In the genomic region with DNA sequence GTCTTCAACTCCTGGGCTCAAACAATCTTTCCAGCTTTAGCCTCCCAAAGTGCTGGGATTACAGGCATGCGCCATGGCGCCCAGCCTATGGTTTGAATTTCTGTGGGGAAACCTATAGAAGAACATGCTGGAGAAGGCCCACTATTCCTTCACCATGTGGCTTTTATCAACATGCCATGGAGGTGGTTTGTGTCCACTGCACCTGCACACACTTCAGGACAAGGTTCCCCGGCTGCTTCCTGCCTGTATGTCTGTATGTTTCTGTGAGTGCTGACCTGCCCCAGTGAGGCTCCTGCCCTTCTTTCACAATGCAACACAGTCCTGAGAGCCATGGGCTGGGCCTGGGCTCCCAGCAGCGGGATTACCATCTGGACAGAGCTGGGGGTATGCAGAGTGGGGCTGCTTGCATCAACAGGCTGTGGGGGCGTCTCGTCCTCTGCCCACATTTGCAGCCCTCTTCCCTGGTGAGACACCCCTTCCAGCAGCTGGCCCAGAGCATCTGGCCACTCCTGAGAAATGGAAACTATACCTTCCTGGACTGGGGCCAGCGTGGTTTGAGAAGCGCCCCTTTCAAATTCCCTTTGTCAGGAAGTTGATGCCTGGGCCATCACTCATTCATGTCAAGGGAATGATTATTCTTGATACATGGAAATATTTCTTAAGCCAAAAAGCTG, we compare ENCODE assay signal across 1 cellular context.
TF ChIP-seq lines count a peak whose summit lies in the region.

No MANE protein-coding gene starts in this region.

TF ChIP-seq in IMR-90, 13 proteins besides CTCF, POLR2A, EP300 and RAD21:
- no peak for TF ChIP-seq CEBPB (IDR thresholded peaks at IDR 0.05; ENCODE audit: low read depth, low read length)
- TF ChIP-seq, protein P1, sequence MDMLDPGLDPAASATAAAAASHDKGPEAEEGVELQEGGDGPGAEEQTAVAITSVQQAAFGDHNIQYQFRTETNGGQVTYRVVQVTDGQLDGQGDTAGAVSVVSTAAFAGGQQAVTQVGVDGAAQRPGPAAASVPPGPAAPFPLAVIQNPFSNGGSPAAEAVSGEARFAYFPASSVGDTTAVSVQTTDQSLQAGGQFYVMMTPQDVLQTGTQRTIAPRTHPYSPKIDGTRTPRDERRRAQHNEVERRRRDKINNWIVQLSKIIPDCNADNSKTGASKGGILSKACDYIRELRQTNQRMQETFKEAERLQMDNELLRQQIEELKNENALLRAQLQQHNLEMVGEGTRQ (IDR thresholded peaks at IDR 0.05; ENCODE audit: low read depth, low read length): no peak
- TF ChIP-seq MAZ (IDR thresholded peaks at IDR 0.05; ENCODE audit: borderline replicate concordance, low read depth, low read length): no peak
- TF ChIP-seq BHLHE40 (IDR thresholded peaks at IDR 0.05; ENCODE audit: low read depth, low read length): no peak
- no peak for TF ChIP-seq RFX5 (IDR thresholded peaks at IDR 0.05; ENCODE audit: low read depth, low read length)
- TF ChIP-seq MXI1 (IDR thresholded peaks at IDR 0.05; ENCODE audit: borderline replicate concordance, low read depth, low read length): no peak
- no peak for TF ChIP-seq SMC3 (IDR thresholded peaks at IDR 0.05; ENCODE audit: low read depth, low read length)
- no peak for TF ChIP-seq NFE2L2 (IDR thresholded peaks at IDR 0.05; ENCODE audit: low read depth, low read length)
- TF ChIP-seq, protein P2, sequence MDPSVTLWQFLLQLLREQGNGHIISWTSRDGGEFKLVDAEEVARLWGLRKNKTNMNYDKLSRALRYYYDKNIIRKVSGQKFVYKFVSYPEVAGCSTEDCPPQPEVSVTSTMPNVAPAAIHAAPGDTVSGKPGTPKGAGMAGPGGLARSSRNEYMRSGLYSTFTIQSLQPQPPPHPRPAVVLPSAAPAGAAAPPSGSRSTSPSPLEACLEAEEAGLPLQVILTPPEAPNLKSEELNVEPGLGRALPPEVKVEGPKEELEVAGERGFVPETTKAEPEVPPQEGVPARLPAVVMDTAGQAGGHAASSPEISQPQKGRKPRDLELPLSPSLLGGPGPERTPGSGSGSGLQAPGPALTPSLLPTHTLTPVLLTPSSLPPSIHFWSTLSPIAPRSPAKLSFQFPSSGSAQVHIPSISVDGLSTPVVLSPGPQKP (IDR thresholded peaks at IDR 0.05; ENCODE audit: borderline replicate concordance, low read depth, low read length): no peak
- TF ChIP-seq RCOR1 (IDR thresholded peaks at IDR 0.05; ENCODE audit: insufficient replicate concordance, low read length): no peak
- TF ChIP-seq MAFK (IDR thresholded peaks at IDR 0.05; ENCODE audit: low read depth, low read length): no peak
- TF ChIP-seq FOS (IDR thresholded peaks at IDR 0.05; ENCODE audit: low read depth, low read length): no peak
- TF ChIP-seq CHD1 (IDR thresholded peaks at IDR 0.05; ENCODE audit: low read depth, low read length): no peak
